ENCODE assay signal across 25 cellular contexts in the genomic region with DNA sequence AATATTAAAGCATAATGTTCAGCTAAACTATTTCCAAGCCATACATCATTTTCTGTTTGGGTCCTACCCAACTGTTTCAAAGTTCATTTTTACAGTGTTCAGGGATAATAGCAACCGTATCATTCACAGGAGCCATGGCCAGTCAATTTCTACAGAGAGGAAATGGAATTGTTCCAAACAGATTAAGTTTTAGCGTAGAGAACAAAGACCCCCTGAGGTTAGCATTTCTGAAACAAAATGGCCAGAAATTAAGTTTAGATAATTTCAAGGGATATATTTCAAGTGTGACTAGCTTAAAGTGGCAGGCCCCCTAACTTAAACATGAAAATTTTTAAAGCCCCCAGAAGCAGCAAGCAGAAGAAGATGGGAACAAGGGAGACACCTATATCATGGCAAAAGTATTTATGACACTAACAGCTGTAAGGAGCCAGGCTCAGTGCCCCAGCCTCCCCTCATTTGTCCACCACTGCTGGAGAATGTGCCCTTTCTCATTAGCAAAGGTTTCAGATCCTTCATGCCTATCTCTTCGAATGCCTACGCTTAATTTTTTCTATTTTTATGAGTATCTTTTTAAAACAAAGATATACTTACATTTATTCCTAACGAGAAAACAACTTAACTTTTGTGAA.
"Had no signal": no experiment of that assay in that cellular context is flagged by ENCODE, and none has a peak within 500 bp of the region (broad histone marks: within the 10 kb centered on the region; RNA-seq: fewer than 3 reads in every experiment).

No MANE protein-coding gene starts in this region.

- H3K9me3 Mint-ChIP-seq: activated CD4-positive, alpha-beta memory T cell treated with anti-CD3 and anti-CD28 coated beads for 36 hours; activated naive CD4-positive, alpha-beta T cell treated with anti-CD3 and anti-CD28 coated beads for 36 hours; activated naive CD8-positive, alpha-beta T cell treated with anti-CD3 and anti-CD28 coated beads for 36 hours; activated T-helper 17 cell treated with anti-CD3 and anti-CD28 coated beads, Interleukin-2, amount 50 U/mL, for 72 hours; T-helper 1 cell treated with Interleukin-12 subunit alpha and Interleukin-12 subunit beta and Interleukin-4 antibody, amounts not matched to agents 30 μg/mL and 1 μg/mL, for 36 hours; WTC11 had no signal

- H3K9ac ChIP-seq: KMS-11 had no signal

- H3K27ac Mint-ChIP-seq: activated CD4-positive, alpha-beta memory T cell treated with anti-CD3 and anti-CD28 coated beads for 36 hours; activated naive CD4-positive, alpha-beta T cell treated with anti-CD3 and anti-CD28 coated beads for 36 hours; activated naive CD8-positive, alpha-beta T cell treated with anti-CD3 and anti-CD28 coated beads for 36 hours; activated T-helper 17 cell treated with anti-CD3 and anti-CD28 coated beads, Interleukin-2, amount 50 U/mL, for 72 hours; T-helper 1 cell treated with Interleukin-12 subunit alpha and Interleukin-12 subunit beta and Interleukin-4 antibody, amounts not matched to agents 30 μg/mL and 1 μg/mL, for 36 hours; WTC11 had no signal

- DNase-seq: activated CD4-positive, alpha-beta memory T cell treated with anti-CD3 and anti-CD28 coated beads for 36 hours; activated CD4-positive, alpha-beta T cell treated with anti-CD3 and anti-CD28 coated beads for 48 hours; activated CD4-positive, CD25-positive, alpha-beta regulatory T cell treated with anti-CD3 and anti-CD28 coated beads, Interleukin-2, amount 50 U/mL, for 72 hours; activated gamma-delta T cell; activated naive CD4-positive, alpha-beta T cell treated with anti-CD3 and anti-CD28 coated beads for 36 hours; activated naive CD8-positive, alpha-beta T cell treated with anti-CD3 and anti-CD28 coated beads for 36 hours; activated T-cell treated with anti-CD3 and anti-CD28 coated beads for 4 hours; activated T-cell treated with anti-CD3 and anti-CD28 coated beads, Interleukin-2, amount 50 U/mL, for 48 hours; cerebellar nuclear complex; MV-4-11; NCI-H1092 treated with DMSO at 0.1 percent for 48 hours; NCI-H1417 treated with DMSO at 0.1 percent for 48 hours; NCI-H187; NCI-H2171; NCI-H2227 treated with DMSO at 0.1 percent for 48 hours; NCI-H446 treated with DMSO at 0.1 percent for 48 hours; NCI-H524 treated with DMSO at 0.1 percent for 48 hours; NCI-H774; NK-92 treated with Interleukin-12 subunit alpha and Interleukin-12 subunit beta, amount 100 ng/mL, for 24 hours; SHP77; T-helper 9 cell had no signal

- H3K27me3 Mint-ChIP-seq: activated CD4-positive, alpha-beta memory T cell treated with anti-CD3 and anti-CD28 coated beads for 36 hours; activated naive CD8-positive, alpha-beta T cell treated with anti-CD3 and anti-CD28 coated beads for 36 hours; activated T-helper 17 cell treated with anti-CD3 and anti-CD28 coated beads, Interleukin-2, amount 50 U/mL, for 72 hours had no signal

- H3K4me3 Mint-ChIP-seq: activated CD4-positive, alpha-beta memory T cell treated with anti-CD3 and anti-CD28 coated beads for 36 hours; activated naive CD4-positive, alpha-beta T cell treated with anti-CD3 and anti-CD28 coated beads for 36 hours; activated naive CD8-positive, alpha-beta T cell treated with anti-CD3 and anti-CD28 coated beads for 36 hours; activated T-helper 17 cell treated with anti-CD3 and anti-CD28 coated beads, Interleukin-2, amount 50 U/mL, for 72 hours; T-helper 1 cell treated with Interleukin-12 subunit alpha and Interleukin-12 subunit beta and Interleukin-4 antibody, amounts not matched to agents 30 μg/mL and 1 μg/mL, for 36 hours; WTC11 had no signal

- H3K27ac ChIP-seq: KMS-11 had no signal

- H3K4me1 Mint-ChIP-seq: activated naive CD8-positive, alpha-beta T cell treated with anti-CD3 and anti-CD28 coated beads for 36 hours had no signal

- ATAC-seq: activated T-helper 17 cell treated with anti-CD3 and anti-CD28 coated beads, Interleukin-2, amount 50 U/mL, for 72 hours; WTC11 had no signal
